ENCODE assay signal across 20 cellular contexts in the genomic region with DNA sequence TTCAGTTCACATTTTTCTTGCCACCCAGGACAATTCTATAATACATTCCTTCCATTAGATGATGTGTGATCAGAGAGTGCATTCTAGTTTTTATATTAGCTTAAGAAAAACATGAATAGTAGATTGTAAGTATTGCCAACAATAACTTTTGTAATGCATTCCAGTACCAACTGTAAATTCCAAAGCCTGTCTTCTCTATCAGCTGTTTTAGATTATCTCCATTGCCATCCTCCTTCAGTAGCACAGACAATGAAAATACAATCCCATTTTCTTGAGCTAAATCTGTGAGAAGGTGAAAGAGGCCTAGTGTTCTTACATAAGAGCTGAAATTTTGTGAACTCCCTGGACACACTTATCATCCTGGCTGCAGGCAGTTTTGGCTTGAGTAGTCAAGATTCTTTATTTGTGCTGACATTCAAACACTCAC.
DNase-seq lines count a peak whose midpoint lies in the region; ATAC-seq, FAIRE-seq and TF ChIP-seq lines count a peak whose summit lies in the region.
"Had no signal": no experiment of that assay in that cellular context is flagged by ENCODE, and none has a peak within 500 bp of the region (broad histone marks: within the 10 kb centered on the region; RNA-seq: fewer than 3 reads in every experiment).

No MANE protein-coding gene starts in this region.

- no peak for FAIRE-seq in small intestine (lab: Jason Lieb, UNC)
- no peak for FAIRE-seq in pancreas (lab: Jason Lieb, UNC)
- FAIRE-seq: A204.1 had no signal

- in situ Hi-C loops in astrocyte of the spinal cord (cut with HindIII; ENCODE audit: low sequenced_read_pairs), result no loop called here

- H3K4me3 ChIP-seq in ACC112 (ENCODE audit: low read depth, low read length) (no peak overlapping the region), astrocyte of the spinal cord (ENCODE audit: low read depth, low read length) (no peak overlapping the region), small intestine (ENCODE audit: low read depth in 1 of 2, low read length in 2 of 2) (no peak overlapping the region), pancreas (no peak overlapping the region)
- H3K4me3 ChIP-seq: colonic mucosa had no signal

- peaks cover 84% of the 10 kb centered on the region for H3K79me2 ChIP-seq in ACC112 (ENCODE audit: control insufficient read depth, insufficient read depth, low read length, unreplicated experiment)

- H3K27ac ChIP-seq in ACC112 (ENCODE audit: low read depth, low read length) (peak overlapping the region; percentile 39; the same call in 1 of the 2 replicates), small intestine (ENCODE audit: low read depth in 1 of 2, low read length in 1 of 2) (no peak overlapping the region), pancreas (no peak overlapping the region)
- H3K27ac ChIP-seq: colonic mucosa had no signal

- TF ChIP-seq CTCF in astrocyte of the spinal cord (IDR thresholded peaks at IDR 0.05; ENCODE audit: low read depth, low read length) (no peak), pancreas (IDR thresholded peaks at IDR 0.05) (no peak)

- H3K36me3 ChIP-seq in ACC112 (ENCODE audit: insufficient read depth, low read length), result peaks cover 2% of the 10 kb centered on the region; the same call in 1 of the 2 replicates
- no peaks in the 10 kb centered on the region for H3K36me3 ChIP-seq in small intestine (ENCODE audit: control insufficient read depth in 2 of 2, insufficient read depth in 2 of 2, low read length in 2 of 2)
- no peaks in the 10 kb centered on the region for H3K36me3 ChIP-seq in pancreas
- H3K36me3 ChIP-seq: colonic mucosa had no signal

- ATAC-seq in HG02970 (IDR thresholded peaks at IDR 0.05; ENCODE audit: low FRiP score, unreplicated experiment), result no peak
- ATAC-seq in pancreas, result no peak

- H2AFZ ChIP-seq in ACC112 (ENCODE audit: low read length, unreplicated experiment), result no peak overlapping the region

- H3K27me3 ChIP-seq in ACC112 (ENCODE audit: insufficient read depth, low read length), result no peaks in the 10 kb centered on the region
- H3K27me3 ChIP-seq in small intestine (ENCODE audit: control insufficient read depth in 2 of 2, insufficient read depth in 2 of 2, low read length in 2 of 2), result no peaks in the 10 kb centered on the region
- no peaks in the 10 kb centered on the region for H3K27me3 ChIP-seq in pancreas
- H3K27me3 ChIP-seq: colonic mucosa had no signal

- peaks cover 22% of the 10 kb centered on the region for H3K4me1 ChIP-seq in ACC112 (ENCODE audit: control insufficient read depth, insufficient read depth, low read length, unreplicated experiment)
- no peaks in the 10 kb centered on the region for H3K4me1 ChIP-seq in small intestine (ENCODE audit: control insufficient read depth in 2 of 2, insufficient read depth in 1 of 2, low read depth in 1 of 2, low read length in 1 of 2)
- no peaks in the 10 kb centered on the region for H3K4me1 ChIP-seq in pancreas
- H3K4me1 ChIP-seq: colonic mucosa had no signal

- intact Hi-C loops in pancreas (cut with DNase I), result no loop called here

- DNase-seq in GM04504 (ENCODE audit: low read depth), result peak; percentile 66
- peak; percentile 65 for DNase-seq in astrocyte of the spinal cord (ENCODE audit: low read depth, low spot score)
- DNase-seq in iris pigment epithelial cell (ENCODE audit: low read depth), result peak; percentile 26
- DNase-seq in nucleus accumbens (lab: John Stamatoyannopoulos, UW), result no peak
- DNase-seq in small intestine, result no peak
- no peak for DNase-seq in pancreas
- DNase-seq: activated CD4-positive, alpha-beta T cell treated with anti-CD3 and anti-CD28 coated beads for 48 hours; activated CD8-positive, alpha-beta memory T cell treated with anti-CD3 and anti-CD28 coated beads, Interleukin-2, amount 50 U/mL, for 4 hours; anterior cingulate cortex; colonic mucosa; immature natural killer cell; mammary epithelial cell; NCI-H187; nephron progenitor cell; RPMI8226; stimulated activated naive CD4-positive, alpha-beta T cell; trophoblast cell had no signal

- H3K9me3 ChIP-seq in small intestine (ENCODE audit: control insufficient read depth, low read depth) (no peaks in the 10 kb centered on the region), pancreas (no peaks in the 10 kb centered on the region)
- H3K9me3 ChIP-seq: colonic mucosa had no signal

Comparison
In these comparisons a context has a peak if more than half of its experiments do, and no peak if none do; other contexts are left out.
1. DNase-seq: peak in GM04504 (single experiment), astrocyte of the spinal cord (single experiment) and iris pigment epithelial cell (single experiment); none in nucleus accumbens (0 of 56), small intestine (single experiment) and pancreas (0 of 6).